Comparison of ENCODE assay signal across 8 cellular contexts in genomic region chr15:31487811-31488436, GRCh38.
DNase-seq lines count a peak whose midpoint lies in the region; ATAC-seq, FAIRE-seq and TF ChIP-seq lines count a peak whose summit lies in the region.

No MANE protein-coding gene starts in this region.

- peak overlapping the region; percentile 61 for H3K4me2 ChIP-seq in A549
- peak overlapping the region; percentile 45; the same call in 1 of the 2 replicates for H3K4me2 ChIP-seq in KMS-11
- no peak overlapping the region for H3K4me2 ChIP-seq in H1 (ENCODE audit: insufficient read depth in 1 of 2, low read depth in 2 of 2, low read length in 2 of 2)

- peak; percentile 30; the same call in 1 of the 3 replicates for TF ChIP-seq CTCF in A549 (IDR thresholded peaks at IDR 0.05)
- no peak for TF ChIP-seq CTCF in KMS-11 (conservative IDR thresholded peaks at IDR 0.05; ENCODE audit: low read depth, low read length)
- TF ChIP-seq CTCF in H1 (IDR thresholded peaks at IDR 0.05; ENCODE audit: control extremely low read depth in 1 of 3, insufficient read depth in 1 of 3, low read depth in 1 of 3, low read length in 3 of 3): peak in 2 of 3 experiments; percentile 9 to 28; a peak in 2 of 4 replicates

- no peak overlapping the region for H2BK120ac ChIP-seq in H1 (replicated peaks; ENCODE audit: low read depth, low read length)

- WGBS in A549 (ENCODE audit: missing lambda C conversion rate): 47% methylated on average over 6 of the region's 6 CpGs
- 84% methylated on average over 6 of the region's 6 CpGs; no CpG with 5 or more reads in 1 of the 2 experiments for WGBS in H1 (ENCODE audit: extremely low coverage in 1 of 2, insufficient coverage in 1 of 2, insufficient read length in 1 of 2, insufficient replicate concordance in 2 of 2, low coverage in 1 of 2, low lambda C conversion rate in 2 of 2, missing lambda C conversion rate in 1 of 2), 2 experiments

- no peak for FAIRE-seq in A549 (lab: Jason Lieb, UNC)
- no peak for FAIRE-seq in H1 (lab: Jason Lieb, UNC)

- CTCF ChIA-PET in A549 (lab: Yijun Ruan, JAX) (interaction anchor here (0.7 to 6.3 kb wide), 77 partner anchors 12 to 826 kb away, joined by 3 to 254 read pairs (median 5); partner anchors contain the start of gene KLF13), H1 (lab: Charles Lee; ENCODE audit: partially characterized antibody) (interaction anchor here (0.6 to 6.3 kb wide), 57 partner anchors 9 to 625 kb away, joined by 3 to 199 read pairs (median 4); partner anchors contain the start of gene KLF13)

- H3K9me3 ChIP-seq in A549 (peaks cover 27% of the 10 kb centered on the region), H1 (ENCODE audit: insufficient read depth in 2 of 2, low read depth in 1 of 2, low read length in 1 of 2) (peaks cover 2 to 8% of the 10 kb centered on the region in 2 experiments; a peak in 2 of 4 replicates)

- H2AFZ ChIP-seq in KMS-11 (ENCODE audit: low read depth): peak overlapping the region; percentile 58; the same call in 1 of the 2 replicates
- H2AFZ ChIP-seq in H1 (ENCODE audit: low read length): no peak overlapping the region

- H3K14ac ChIP-seq in H1 (ENCODE audit: insufficient read length): no peak overlapping the region

- no peak overlapping the region for H3K18ac ChIP-seq in H1 (ENCODE audit: extremely low read depth, low read length)

- H3K4ac ChIP-seq in H1 (replicated peaks; ENCODE audit: insufficient read length, low read depth, low read length): no peak overlapping the region

- TF ChIP-seq EP300 in A549 (IDR thresholded peaks at IDR 0.05) (no peak), H1 (IDR thresholded peaks at IDR 0.05; ENCODE audit: borderline replicate concordance in 1 of 2, low read depth in 2 of 2, low read length in 2 of 2) (no peak)

- peak overlapping the region; percentile 72; the same call in 1 of the 2 replicates for H2BK20ac ChIP-seq in H1 (ENCODE audit: low read length)

- H4K8ac ChIP-seq in H1 (ENCODE audit: extremely low read depth, insufficient read depth, low read length): no peak overlapping the region

- no peak overlapping the region for H3K23ac ChIP-seq in H1 (ENCODE audit: insufficient read length)

- H4K20me1 ChIP-seq in KMS-11 (ENCODE audit: insufficient read depth) (no peaks in the 10 kb centered on the region), H1 (replicated peaks in 1 of 2; ENCODE audit: control insufficient read depth in 1 of 2, insufficient read depth in 2 of 2, low read length in 2 of 2) (no peaks in the 10 kb centered on the region)

- no peaks in the 10 kb centered on the region; the same call in 1 of the 2 replicates for H3K23me2 ChIP-seq in H1 (ENCODE audit: low read depth, low read length)

- no peak overlapping the region for H2AK5ac ChIP-seq in H1 (ENCODE audit: low read depth, low read length)

- ATAC-seq in A549: peak in 1 of 2 experiments; percentile 10; a peak in 2 of 6 replicates
- ATAC-seq in GM18498 (IDR thresholded peaks at IDR 0.05; ENCODE audit: unreplicated experiment): peak; percentile 37
- no peak for ATAC-seq in GM19395 (IDR thresholded peaks at IDR 0.05; ENCODE audit: unreplicated experiment)

- no peak overlapping the region for H3K56ac ChIP-seq in H1 (replicated peaks; ENCODE audit: insufficient read length, low read depth, low read length)

- 0 out of 2 replicates have a peak overlapping the region, but pooled peaks have one; percentile 92 for H2BK15ac ChIP-seq in H1 (ENCODE audit: low read length)

- no peak overlapping the region for H2BK5ac ChIP-seq in H1 (ENCODE audit: low read depth, low read length)

- H3K27me3 ChIP-seq in KMS-11 (ENCODE audit: insufficient read depth, low read depth): no peaks in the 10 kb centered on the region
- H3K27me3 ChIP-seq in H1 (replicated peaks in 1 of 4; ENCODE audit: control insufficient read depth in 3 of 4, extremely low read depth in 1 of 4, insufficient read depth in 3 of 4, low read length in 3 of 4): peaks cover 20 to 23% (median 22%) of the 10 kb centered on the region in 4 experiments

- H4K91ac ChIP-seq in H1 (replicated peaks; ENCODE audit: insufficient read length, low read length): no peak overlapping the region

- no peak overlapping the region for H4K5ac ChIP-seq in H1 (ENCODE audit: insufficient read length, low read depth, low read length)

- TF ChIP-seq POLR2A in A549 (IDR thresholded peaks at IDR 0.05; ENCODE audit: low read length) (no peak), H1 (IDR thresholded peaks at IDR 0.05; ENCODE audit: control extremely low read depth in 1 of 2, low read depth in 2 of 2, low read length in 2 of 2) (no peak)

- H3K27ac ChIP-seq in A549: peak overlapping the region; percentile 63 to 67
- no peak overlapping the region for H3K27ac ChIP-seq in KMS-11
- H3K27ac ChIP-seq in H1 (ENCODE audit: low read depth, low read length): no peak overlapping the region
- H3K27ac ChIP-seq in temporal lobe (ENCODE audit: low read depth, low read length): peak overlapping the region; percentile 44

- no peak overlapping the region for H3K4me3 ChIP-seq in A549
- H3K4me3 ChIP-seq in KMS-11 (IDR thresholded peaks at IDR 0.05; ENCODE audit: insufficient read depth, low read depth, low read length): no peak overlapping the region
- H3K4me3 ChIP-seq in H1 (ENCODE audit: extremely low read depth in 1 of 4, insufficient read depth in 2 of 4, low read depth in 3 of 4, low read length in 4 of 4): no peak overlapping the region

- H2BK12ac ChIP-seq in H1 (ENCODE audit: low read depth, low read length): peak overlapping the region; percentile 71; the same call in 1 of the 2 replicates

- TF ChIP-seq RAD21 in A549 (conservative IDR thresholded peaks at IDR 0.05 in 1 of 2, IDR thresholded peaks at IDR 0.05 in 1 of 2) (peak; percentile 53 to 55), H1 (IDR thresholded peaks at IDR 0.05 in 1 of 2, conservative IDR thresholded peaks at IDR 0.05 in 1 of 2; ENCODE audit: low read depth in 2 of 2, low read length in 2 of 2) (peak; percentile 44 to 52)

- H3K9ac ChIP-seq in KMS-11 (no peak overlapping the region), H1 (replicated peaks in 1 of 4; ENCODE audit: extremely low read depth in 1 of 4, low read depth in 3 of 4, low read length in 3 of 4) (no peak overlapping the region)

- H3K36me3 ChIP-seq in KMS-11 (ENCODE audit: insufficient read depth): no peaks in the 10 kb centered on the region
- peaks cover 0 to 7% (median 0%) of the 10 kb centered on the region in 4 experiments; a peak in 1 of 8 replicates for H3K36me3 ChIP-seq in H1 (ENCODE audit: control insufficient read depth in 2 of 4, insufficient read depth in 4 of 4, low read length in 3 of 4)

- no peaks in the 10 kb centered on the region for H3K79me2 ChIP-seq in KMS-11 (ENCODE audit: insufficient read depth, low read depth)
- H3K79me2 ChIP-seq in H1 (ENCODE audit: control insufficient read depth in 1 of 2, insufficient read depth in 2 of 2, low read length in 2 of 2): no peaks in the 10 kb centered on the region

- H3K79me1 ChIP-seq in H1 (ENCODE audit: low read depth, low read length): no peaks in the 10 kb centered on the region; the same call in 1 of the 2 replicates

- H3K4me1 ChIP-seq in A549 (peaks cover 25% of the 10 kb centered on the region), KMS-11 (ENCODE audit: low read depth, poor library complexity, severe bottlenecking) (peaks cover 34% of the 10 kb centered on the region), H1 (replicated peaks in 1 of 4; ENCODE audit: control insufficient read depth in 3 of 4, insufficient read depth in 4 of 4, low read length in 3 of 4) (peaks cover 0 to 6% (median under 1%) of the 10 kb centered on the region in 4 experiments; a peak in 5 of 7 replicates)

- DNase-seq in A549 (ENCODE audit: low read depth in 1 of 2, low spot score in 1 of 2) (peak in 1 of 2 experiments; percentile 29), H1 (ENCODE audit: low read depth in 1 of 2, low spot score in 2 of 2) (no peak), T-helper 9 cell (no peak), NCI-H1105 (lab: John Stamatoyannopoulos, UW) (no peak)

- POLR2A ChIA-PET in A549 (lab: Yijun Ruan, JAX) (interaction anchor here (0.9 to 1.8 kb wide), 3 partner anchors 48 to 496 kb away, joined by 3 to 7 read pairs (median 5); partner anchors contain the start of gene MTMR10), H1 (lab: Charles Lee; ENCODE audit: partially characterized antibody) (no interaction called here)

TF ChIP-seq in A549, 52 proteins besides CTCF, POLR2A, EP300 and RAD21:
- peak; percentile 37; the same call in 2 of the 3 replicates for TF ChIP-seq SMC3 (IDR thresholded peaks at IDR 0.05)
- no peak for TF ChIP-seq FOXS1 (CRISPR knock-in tag; IDR thresholded peaks at IDR 0.05)
- no peak for TF ChIP-seq MYC (IDR thresholded peaks at IDR 0.05; ENCODE audit: borderline replicate concordance, low read length)
TF ChIP-seq in A549: peak in this region for 1.

TF ChIP-seq in H1, 55 proteins besides CTCF, POLR2A, EP300 and RAD21:
- no peak for TF ChIP-seq POU5F1 (IDR thresholded peaks at IDR 0.05; ENCODE audit: low read depth, low read length)
- TF ChIP-seq RNF2 (IDR thresholded peaks at IDR 0.05; ENCODE audit: borderline replicate concordance, low read depth, low read length, missing control alignments, poor library complexity, severe bottlenecking): no peak
- TF ChIP-seq TAF7 (optimal IDR thresholded peaks at IDR 0.05; ENCODE audit: borderline replicate concordance, low read depth, low read length): no peak
- no peak for TF ChIP-seq SIX5 (IDR thresholded peaks at IDR 0.05; ENCODE audit: low read depth, low read length)
- no peak for TF ChIP-seq YY1 (IDR thresholded peaks at IDR 0.05; ENCODE audit: low read depth, low read length)
- no peak for TF ChIP-seq CBX5 (IDR thresholded peaks at IDR 0.05; ENCODE audit: low read depth, low read length)
- TF ChIP-seq RFX5 (IDR thresholded peaks at IDR 0.05; ENCODE audit: borderline replicate concordance, low read depth, low read length): no peak

Comparison
In these comparisons a context has a peak if more than half of its experiments do, and no peak if none do; other contexts are left out.
1. H3K27ac ChIP-seq: peak in A549 (2 of 2) and temporal lobe (single experiment); none in KMS-11 (single experiment) and H1 (single experiment).
2. H3K4me2 ChIP-seq: peak in A549 (single experiment) and KMS-11 (single experiment); none in H1 (0 of 2).
3. Of the 18 proteins assayed by ChIP-seq in both H1 and A549: peak only in H1: none; only in A549: none; in both: CTCF and RAD21; in neither: 16.